8 cellular contexts compared by ENCODE assay signal in the genomic region with DNA sequence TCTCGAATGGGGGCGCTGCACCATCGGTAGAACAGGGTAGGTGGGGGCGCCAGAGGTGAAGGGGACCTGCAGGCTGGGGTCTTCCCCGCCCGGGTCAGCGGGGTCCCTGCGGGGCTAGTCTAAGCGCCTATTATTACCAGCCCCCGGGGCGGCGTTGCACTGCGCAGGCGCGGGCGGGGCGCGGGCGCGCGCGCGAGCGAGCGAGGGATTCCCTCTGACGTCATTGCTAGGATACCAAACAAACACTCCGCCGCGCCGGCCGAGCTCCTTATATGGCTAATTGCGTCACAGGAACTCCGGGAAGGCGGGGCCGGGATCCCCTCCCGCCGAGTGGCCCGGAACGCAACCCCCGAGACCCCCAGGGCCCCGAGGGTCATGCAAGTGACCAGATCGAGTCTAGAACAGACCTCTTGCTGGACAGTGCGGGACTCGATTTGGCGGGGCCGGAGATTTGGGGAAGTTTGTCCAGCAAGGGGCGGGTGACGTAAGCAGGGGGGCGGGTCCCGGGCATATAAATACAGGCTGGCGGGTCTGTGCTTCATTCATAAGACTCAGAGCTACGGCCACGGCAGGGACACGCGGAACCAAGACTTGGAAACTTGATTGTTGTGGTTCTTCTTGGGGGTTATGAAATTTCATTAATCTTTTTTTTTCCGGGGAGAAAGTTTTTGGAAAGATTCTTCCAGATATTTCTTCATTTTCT. TPM values are rescaled to one million over a fixed set of nuclear protein-coding genes. Genes with fewer than 3 reads are reported as not detected.
DNase-seq lines count a peak whose midpoint lies in the region; ATAC-seq and TF ChIP-seq lines count a peak whose summit lies in the region.

Gene FOSB, plus strand, starts transcription at position 541 of the 703 bp plus-strand sequence. CDS start 591 bp downstream, outside the sequence.

- H3K9me3 ChIP-seq in left lung, result no peaks in the 10 kb centered on the region

- TF ChIP-seq CTCF in left lung (IDR thresholded peaks at IDR 0.05), result no peak

- DNase-seq in AG08396 (ENCODE audit: low spot score) (peak; percentile 96), NCI-H510A treated with DMSO at 0.1 percent for 48 hours (lab: John Stamatoyannopoulos, UW) (peak; percentile 93), dedifferentiated amniotic fluid mesenchymal stem cell (ENCODE audit: extremely low spot score) (peak; percentile 96), left lung (peak; percentile 94 to 95)
- DNase-seq in activated CD4-positive, alpha-beta T cell treated with anti-CD3 and anti-CD28 coated beads, Interleukin-2, amount 50 U/mL, for 1 hour, result peak; percentile 94
- DNase-seq in stimulated activated CD4-positive, alpha-beta T cell treated with anti-CD3 and anti-CD28 coated beads, Interleukin-2, amount 100 ng/mL, for 4 hours (ENCODE audit: low read depth), result peak; percentile 90

- ATAC-seq in GM18907 (IDR thresholded peaks at IDR 0.05; ENCODE audit: unreplicated experiment) (peak; percentile 49), HG03354 (IDR thresholded peaks at IDR 0.05; ENCODE audit: poor library complexity, severe bottlenecking, unreplicated experiment) (peak; percentile 55), left lung (peak; percentile 49)

- H3K27me3 ChIP-seq in left lung, result peaks cover 0 to 29% of the 10 kb centered on the region in 2 donors

- peaks cover 0 to 13% of the 10 kb centered on the region in 2 donors for H3K36me3 ChIP-seq in left lung

- H3K4me1 ChIP-seq in left lung, result peaks cover 19 to 41% of the 10 kb centered on the region in 2 donors

- intact Hi-C loops in left lung (cut with DNase I), result no loop called here

- H3K4me3 ChIP-seq in left lung, result peak within 1 kb of the TSS; percentile 58 to 59

- H3K27ac ChIP-seq in left lung, result peak within 1 kb of the TSS; percentile 83 to 98

RNA-seq across cellular contexts. Expression of gene FOSB, which starts in this region (rescaled TPM):
- total RNA-seq in left lung, result 10 to 100 TPM in 1 of 2 donors, 1 to 10 TPM in 1; 7.1 to 20.4 TPM

Comparison
In these comparisons a context has a peak if more than half of its experiments do, and no peak if none do; other contexts are left out.
1. Peak in every context shown above with its lines: DNase-seq, ATAC-seq, H3K4me3 ChIP-seq and H3K27ac ChIP-seq.